Comparison of ENCODE assay signal across 20 cellular contexts in genomic region chr9:34169125-34169524, GRCh38.
"Had no signal": no experiment of that assay in that cellular context is flagged by ENCODE, and none has a peak within 500 bp of the region (broad histone marks: within the 10 kb centered on the region; RNA-seq: fewer than 3 reads in every experiment).

No MANE protein-coding gene starts in this region.

- FAIRE-seq: colon, islet of Langerhans, pancreas, TTC549, urothelium cell line had no signal

- DNase-seq: activated CD4-positive, alpha-beta T cell treated with anti-CD3 and anti-CD28 coated beads for 1 hour; activated CD4-positive, alpha-beta T cell treated with anti-CD3 and anti-CD28 coated beads, Interleukin-2, amount 50 U/mL, for 1 hour; activated CD8-positive, alpha-beta T cell treated with anti-CD3 and anti-CD28 coated beads, Interleukin-2, amount 10 ng/mL, durations not matched to agents 7 days and 5 days; activated gamma-delta T cell treated with Interleukin-2 at 50 U/mL for 16 hours; anterior cingulate cortex; body of pancreas; effector memory CD4-positive, alpha-beta T cell; foreskin melanocyte; glutamatergic neuron; left ventricle myocardium superior; mammary epithelial cell; pancreas; right cardiac atrium; stimulated activated CD4-positive, alpha-beta T cell treated with anti-CD3 and anti-CD28 coated beads, Interleukin-2, amount 100 ng/mL, for 24 hours; stomach; WERI-Rb-1 had no signal
